Comparison of ENCODE assay signal across 9 cellular contexts in the genomic region with DNA sequence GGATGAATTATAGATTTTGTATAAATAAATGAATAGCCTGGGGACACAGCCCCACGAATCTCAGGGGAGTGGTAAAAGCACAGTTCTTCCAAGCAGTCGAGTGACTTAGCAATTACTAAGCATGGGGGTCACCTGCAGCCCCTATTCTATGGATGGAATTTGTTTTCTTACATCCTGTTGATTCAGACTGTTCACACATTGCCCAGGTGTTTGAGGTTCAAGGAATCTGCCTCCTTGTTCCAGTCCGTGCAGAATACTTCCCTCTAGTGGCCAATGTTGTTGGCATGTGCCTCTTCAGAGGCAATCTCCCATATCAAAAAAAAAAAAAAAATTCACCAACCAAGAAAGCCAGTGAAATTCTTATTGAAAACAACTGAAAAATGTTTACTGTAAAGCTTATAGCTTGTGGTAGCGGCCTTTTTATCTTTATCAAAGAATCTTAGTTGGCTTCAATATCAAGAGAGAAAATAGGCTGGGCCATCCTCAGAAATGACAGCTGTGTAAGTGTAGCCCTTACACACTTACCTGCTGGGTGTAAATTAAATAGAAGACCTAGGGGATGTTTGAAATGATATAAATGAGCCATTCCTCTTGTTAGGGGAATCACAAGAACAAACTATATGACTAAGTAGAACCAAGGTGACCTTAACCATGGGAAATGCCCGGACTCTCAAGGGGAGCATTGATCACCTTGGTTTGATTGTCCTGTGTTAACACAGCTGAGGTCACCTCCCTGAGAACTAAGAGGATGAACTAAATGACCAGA. TPM values are rescaled to one million over a fixed set of nuclear protein-coding genes. Genes with fewer than 3 reads are reported as not detected.
DNase-seq lines count a peak whose midpoint lies in the region; ATAC-seq and TF ChIP-seq lines count a peak whose summit lies in the region.
"Had no signal": no experiment of that assay in that cellular context is flagged by ENCODE, and none has a peak within 500 bp of the region (broad histone marks: within the 10 kb centered on the region; RNA-seq: fewer than 3 reads in every experiment).

No MANE protein-coding gene starts in this region.

- no peaks in the 10 kb centered on the region for H3K79me2 ChIP-seq in neural progenitor cell (ENCODE audit: low read depth)

- H3K9ac ChIP-seq in neural progenitor cell: no peak overlapping the region

- H3K27ac ChIP-seq in CD4-positive, CD25-positive, alpha-beta regulatory T cell (ENCODE audit: insufficient read depth, low read length, poor library complexity, severe bottlenecking): no peak overlapping the region
- H3K27ac ChIP-seq in neural progenitor cell: no peak overlapping the region
- H3K27ac ChIP-seq: skin epidermis had no signal

- TF ChIP-seq CTCF in activated B cell treated with CpG ODN at 0.5 μM for 24 hours (IDR thresholded peaks at IDR 0.05) (no peak), fibroblast of mammary gland (conservative IDR thresholded peaks at IDR 0.05; ENCODE audit: control insufficient read depth, insufficient read depth, low read depth, low read length) (peak; percentile 92), neural progenitor cell (IDR thresholded peaks at IDR 0.05) (peak; percentile 76)

- H3K4me3 ChIP-seq in CD4-positive, CD25-positive, alpha-beta regulatory T cell (ENCODE audit: low read depth, low read length): no peak overlapping the region
- no peak overlapping the region for H3K4me3 ChIP-seq in fibroblast of mammary gland (ENCODE audit: control insufficient read depth, low read depth, low read length)
- H3K4me3 ChIP-seq in neural progenitor cell: no peak overlapping the region
- H3K4me3 ChIP-seq: skin epidermis had no signal

- peak in 2 of 3 donors; percentile 51 to 73 for DNase-seq in CD4-positive, CD25-positive, alpha-beta regulatory T cell
- DNase-seq in GM19238 (ENCODE audit: insufficient read length, low spot score): peak; percentile 10
- DNase-seq in NCI-H1694 (lab: John Stamatoyannopoulos, UW): peak; percentile 51
- no peak for DNase-seq in activated B cell treated with CpG ODN at 0.5 μM for 24 hours
- peak; percentile 78 for DNase-seq in fibroblast of mammary gland (ENCODE audit: low read depth)
- DNase-seq in neural progenitor cell (ENCODE audit: low spot score): peak; percentile 62
- no peak for DNase-seq in NCI-H524 treated with DMSO at 0.1 percent for 48 hours (lab: John Stamatoyannopoulos, UW)

- H4K20me1 ChIP-seq in neural progenitor cell (ENCODE audit: low read depth): no peaks in the 10 kb centered on the region

- H3K4me1 Mint-ChIP-seq in CD4-positive, CD25-positive, alpha-beta regulatory T cell: peaks cover 3 to 24% (median 14%) of the 10 kb centered on the region in 4 donors
- H3K4me1 Mint-ChIP-seq in activated B cell treated with CpG ODN at 0.5 μM for 24 hours: peaks cover 5% of the 10 kb centered on the region
- no peaks in the 10 kb centered on the region for H3K4me1 Mint-ChIP-seq in neural progenitor cell

- no peaks in the 10 kb centered on the region for H3K36me3 ChIP-seq in CD4-positive, CD25-positive, alpha-beta regulatory T cell (ENCODE audit: control insufficient read depth, insufficient read depth, low read length)
- no peaks in the 10 kb centered on the region for H3K36me3 ChIP-seq in neural progenitor cell

- peaks cover 4% of the 10 kb centered on the region for H3K4me1 ChIP-seq in CD4-positive, CD25-positive, alpha-beta regulatory T cell (ENCODE audit: control insufficient read depth, insufficient read depth, low read length, poor library complexity, severe bottlenecking)
- H3K4me1 ChIP-seq in neural progenitor cell: no peaks in the 10 kb centered on the region

- H2AFZ ChIP-seq in neural progenitor cell (replicated peaks): no peak overlapping the region

- H3K27ac Mint-ChIP-seq in CD4-positive, CD25-positive, alpha-beta regulatory T cell: peak overlapping the region in 1 of 3 donors; percentile 40
- H3K27ac Mint-ChIP-seq in activated B cell treated with CpG ODN at 0.5 μM for 24 hours (no peak overlapping the region), neural progenitor cell (no peak overlapping the region)

- intact Hi-C loops in activated B cell treated with CpG ODN at 0.5 μM for 24 hours (cut with micrococcal nuclease): loop anchor here (1.0 to 5.0 kb wide), 5 partner anchors 122 to 1154 kb away; a partner anchor contains a TSS

- no peaks in the 10 kb centered on the region for H3K9me3 ChIP-seq in CD4-positive, CD25-positive, alpha-beta regulatory T cell (ENCODE audit: control insufficient read depth in 2 of 2, low read length in 2 of 2)
- H3K9me3 ChIP-seq in neural progenitor cell (ENCODE audit: low read depth): no peaks in the 10 kb centered on the region

- H3K4me3 Mint-ChIP-seq in CD4-positive, CD25-positive, alpha-beta regulatory T cell: no peak overlapping the region
- H3K4me3 Mint-ChIP-seq in activated B cell treated with CpG ODN at 0.5 μM for 24 hours (no peak overlapping the region), neural progenitor cell (no peak overlapping the region)

- no peaks in the 10 kb centered on the region for H3K27me3 Mint-ChIP-seq in CD4-positive, CD25-positive, alpha-beta regulatory T cell
- H3K27me3 Mint-ChIP-seq in activated B cell treated with CpG ODN at 0.5 μM for 24 hours (no peaks in the 10 kb centered on the region), neural progenitor cell (ENCODE audit: insufficient read depth, low read depth) (peaks cover 3% of the 10 kb centered on the region)

- no peaks in the 10 kb centered on the region for H3K36me3 Mint-ChIP-seq in CD4-positive, CD25-positive, alpha-beta regulatory T cell
- no peaks in the 10 kb centered on the region for H3K36me3 Mint-ChIP-seq in activated B cell treated with CpG ODN at 0.5 μM for 24 hours (ENCODE audit: low read depth)
- no peaks in the 10 kb centered on the region for H3K36me3 Mint-ChIP-seq in neural progenitor cell

- no peaks in the 10 kb centered on the region for H3F3A ChIP-seq in neural progenitor cell (ENCODE audit: low read depth)

- TF ChIP-seq POLR2A in GM18505 (IDR thresholded peaks at IDR 0.05; ENCODE audit: borderline replicate concordance, extremely low read depth, insufficient read depth, insufficient read length): no peak

- POLR2A ChIA-PET in activated B cell treated with CpG ODN at 0.5 μM for 24 hours (lab: Charles Lee): interaction anchor here (0.7 kb wide), 1 partner anchor 893 kb away, joined by 3 read pairs; no protein-coding TSS in a partner anchor

- ATAC-seq in CD4-positive, CD25-positive, alpha-beta regulatory T cell (ENCODE audit: low read depth in 2 of 2): peak; percentile 70 to 78
- ATAC-seq in activated B cell treated with CpG ODN at 0.5 μM for 24 hours (ENCODE audit: low read depth) (peak; percentile 50), GM18505 (IDR thresholded peaks at IDR 0.05; ENCODE audit: unreplicated experiment) (no peak)

- H3K9me3 Mint-ChIP-seq in CD4-positive, CD25-positive, alpha-beta regulatory T cell: no peaks in the 10 kb centered on the region
- no peaks in the 10 kb centered on the region for H3K9me3 Mint-ChIP-seq in activated B cell treated with CpG ODN at 0.5 μM for 24 hours
- H3K9me3 Mint-ChIP-seq in neural progenitor cell: no peaks in the 10 kb centered on the region

- H3K27me3 ChIP-seq in CD4-positive, CD25-positive, alpha-beta regulatory T cell (ENCODE audit: control insufficient read depth, insufficient read depth, low read length): no peaks in the 10 kb centered on the region
- no peaks in the 10 kb centered on the region for H3K27me3 ChIP-seq in neural progenitor cell

- CTCF ChIA-PET in activated B cell treated with CpG ODN at 0.5 μM for 24 hours (lab: Charles Lee): interaction anchor here (0.6 to 2.3 kb wide), 15 partner anchors 8 to 1427 kb away, joined by 3 to 8 read pairs (median 3); a partner anchor contains a TSS

- no peak overlapping the region for H3K4me2 ChIP-seq in neural progenitor cell

RNA-seq across cellular contexts. Expression of a gene that starts 7.8 kb away (rescaled TPM):
- not detected for total RNA-seq in CD4-positive, CD25-positive, alpha-beta regulatory T cell
- polyA plus RNA-seq in CD4-positive, CD25-positive, alpha-beta regulatory T cell: not detected
- not detected in 2 replicates for total RNA-seq in activated B cell treated with CpG ODN at 0.5 μM for 24 hours
- not detected in 2 replicates for total RNA-seq in neural progenitor cell (ENCODE audit: low replicate concordance)

RNA-seq across cellular contexts. Expression of a gene that starts 41.3 kb away (rescaled TPM):
- total RNA-seq in CD4-positive, CD25-positive, alpha-beta regulatory T cell: not detected
- under 1 TPM; 0.10 to 0.20 (median 0.18) TPM for polyA plus RNA-seq in CD4-positive, CD25-positive, alpha-beta regulatory T cell
- not detected in 2 replicates for total RNA-seq in activated B cell treated with CpG ODN at 0.5 μM for 24 hours
- not detected in 2 replicates for total RNA-seq in neural progenitor cell (ENCODE audit: low replicate concordance)

RNA-seq across cellular contexts. Expression of a gene that starts 50.6 kb away (rescaled TPM):
- total RNA-seq in CD4-positive, CD25-positive, alpha-beta regulatory T cell: 0.44 TPM
- polyA plus RNA-seq in CD4-positive, CD25-positive, alpha-beta regulatory T cell: under 1 TPM; 0.39 to 0.67 (median 0.50) TPM
- total RNA-seq in activated B cell treated with CpG ODN at 0.5 μM for 24 hours (0.24 and 0.27 TPM in 2 replicates), neural progenitor cell (ENCODE audit: low replicate concordance) (not detected in 2 replicates)

Comparison
In these comparisons a context has a peak if more than half of its experiments do, and no peak if none do; other contexts are left out.
1. DNase-seq: peak in CD4-positive, CD25-positive, alpha-beta regulatory T cell (2 of 3), GM19238 (single experiment), NCI-H1694 (single experiment), fibroblast of mammary gland (single experiment) and neural progenitor cell (single experiment); none in activated B cell treated with CpG ODN at 0.5 μM for 24 hours (single experiment) and NCI-H524 treated with DMSO at 0.1 percent for 48 hours (single experiment).